ENCODE assay signal across 9 cellular contexts in genomic region chr14:30005114-30005698, GRCh38.
DNase-seq lines count a peak whose midpoint lies in the region; ATAC-seq and TF ChIP-seq lines count a peak whose summit lies in the region.
"Had no signal": no experiment of that assay in that cellular context is flagged by ENCODE, and none has a peak within 500 bp of the region (broad histone marks: within the 10 kb centered on the region; RNA-seq: fewer than 3 reads in every experiment).

No MANE protein-coding gene starts in this region.

- H3K4me1 ChIP-seq in KMS-11 (ENCODE audit: low read depth, poor library complexity, severe bottlenecking) = no peaks in the 10 kb centered on the region
- H3K4me1 ChIP-seq in Panc1 (ENCODE audit: control insufficient read depth, insufficient read depth, low read length) = no peaks in the 10 kb centered on the region

- H3K9me3 ChIP-seq in Panc1 (ENCODE audit: control insufficient read depth, insufficient read depth, low read depth, low read length) = no peaks in the 10 kb centered on the region

- H3K36me3 ChIP-seq in KMS-11 (ENCODE audit: insufficient read depth) = no peaks in the 10 kb centered on the region
- H3K36me3 ChIP-seq in Panc1 (ENCODE audit: control insufficient read depth, insufficient read depth, low read length) = no peaks in the 10 kb centered on the region

- ATAC-seq in Panc1 = no peak

- BruUV-seq in Panc1 (replicated peaks; lab: Mats Ljungman, UMichigan) = no TSS peak

- intact Hi-C loops in Panc1 (cut with micrococcal nuclease; ENCODE audit: unreplicated experiment) = loop anchor here (1.0 to 10.0 kb wide), 2 partner anchors 210 to 456 kb away; no protein-coding TSS in a partner anchor

- POLR2A ChIA-PET in Panc1 (lab: Charles Lee) = no interaction called here

- no peak overlapping the region for H3K9ac ChIP-seq in KMS-11

- H4K20me1 ChIP-seq in KMS-11 (ENCODE audit: insufficient read depth) = no peaks in the 10 kb centered on the region

- H3K4me1 Mint-ChIP-seq in nephron = peaks cover 30% of the 10 kb centered on the region
- H3K4me1 Mint-ChIP-seq: activated naive CD4-positive, alpha-beta T cell treated with anti-CD3 and anti-CD28 coated beads, Interleukin-2, amount 50 U/mL, for 24 hours had no signal

- H3K27me3 Mint-ChIP-seq in nephron (ENCODE audit: low read depth) = no peaks in the 10 kb centered on the region

- no peak overlapping the region for H3K4me3 Mint-ChIP-seq in nephron
- H3K4me3 Mint-ChIP-seq: activated naive CD4-positive, alpha-beta T cell treated with anti-CD3 and anti-CD28 coated beads, Interleukin-2, amount 50 U/mL, for 24 hours had no signal

- no peaks in the 10 kb centered on the region for H3K27me3 ChIP-seq in KMS-11 (ENCODE audit: insufficient read depth, low read depth)
- H3K27me3 ChIP-seq in Panc1 (ENCODE audit: control insufficient read depth, insufficient read depth, low read length) = no peaks in the 10 kb centered on the region

- H3K27ac Mint-ChIP-seq in nephron = peak overlapping the region in 1 of 3 experiments; percentile 6
- H3K27ac Mint-ChIP-seq: activated naive CD4-positive, alpha-beta T cell treated with anti-CD3 and anti-CD28 coated beads, Interleukin-2, amount 50 U/mL, for 24 hours had no signal

- H3K4me3 ChIP-seq in KMS-11 (IDR thresholded peaks at IDR 0.05; ENCODE audit: insufficient read depth, low read depth, low read length) (no peak overlapping the region), Panc1 (ENCODE audit: low read depth in 2 of 2, low read length in 2 of 2) (no peak overlapping the region)

- no peaks in the 10 kb centered on the region for H3K36me3 Mint-ChIP-seq in nephron (ENCODE audit: low read depth)
- H3K36me3 Mint-ChIP-seq: activated naive CD4-positive, alpha-beta T cell treated with anti-CD3 and anti-CD28 coated beads, Interleukin-2, amount 50 U/mL, for 24 hours had no signal

- H3K27ac ChIP-seq in KMS-11 (no peak overlapping the region), Panc1 (ENCODE audit: low read length) (no peak overlapping the region), epithelial cell of prostate (no peak overlapping the region)

- DNase-seq in NOMO-1 treated with DMSO at 0.1 percent for 48 hours (lab: John Stamatoyannopoulos, UW; ENCODE audit: unreplicated experiment) = peak; percentile 4
- DNase-seq in NOMO-1 (lab: John Stamatoyannopoulos, UW; ENCODE audit: unreplicated experiment in 2 of 2) = no peak
- DNase-seq in Panc1 (ENCODE audit: low read depth, low spot score) = peak; percentile 15
- DNase-seq in epithelial cell of prostate (ENCODE audit: low read depth, low spot score) = peak; percentile 12
- no peak for DNase-seq in stimulated activated CD4-positive, alpha-beta T cell treated with anti-CD3 and anti-CD28 coated beads, Interleukin-12 subunit alpha, Interleukin-12 subunit beta, amount 100 ng/mL, for 4 hours
- DNase-seq in occipital lobe (lab: John Stamatoyannopoulos, UW) = no peak

- H3K79me2 ChIP-seq in KMS-11 (ENCODE audit: insufficient read depth, low read depth) = no peaks in the 10 kb centered on the region

- no peak overlapping the region for H3K4me2 ChIP-seq in KMS-11

- TF ChIP-seq CTCF in KMS-11 (conservative IDR thresholded peaks at IDR 0.05; ENCODE audit: low read depth, low read length) (peak; percentile 66; the same call in 1 of the 2 replicates), Panc1 (IDR thresholded peaks at IDR 0.05) (peak; percentile 66; the same call in 1 of the 2 replicates), nephron (IDR thresholded peaks at IDR 0.05; ENCODE audit: unreplicated experiment in 3 of 3) (peak; percentile 77 to 90 (median 87))

- in situ Hi-C loops in Panc1 (cut with HindIII; ENCODE audit: low pct_unique_long_range_greater_than_20kb, low sequenced_read_pairs) = no loop called here

- no peak overlapping the region for H2AFZ ChIP-seq in KMS-11 (ENCODE audit: low read depth)

- CTCF ChIA-PET in Panc1 (lab: Charles Lee) = interaction anchor here (0.6 kb wide), 1 partner anchor 456 kb away, joined by 3 read pairs; no protein-coding TSS in a partner anchor

- H3K9me3 Mint-ChIP-seq in nephron = peaks cover 6% of the 10 kb centered on the region

Comparison
In these comparisons a context has a peak if more than half of its experiments do, and no peak if none do; other contexts are left out.
1. DNase-seq: peak in NOMO-1 treated with DMSO at 0.1 percent for 48 hours (single experiment), Panc1 (single experiment) and epithelial cell of prostate (single experiment); none in NOMO-1 (0 of 2), stimulated activated CD4-positive, alpha-beta T cell treated with anti-CD3 and anti-CD28 coated beads, Interleukin-12 subunit alpha, Interleukin-12 subunit beta, amount 100 ng/mL, for 4 hours (single experiment) and occipital lobe (single experiment).
2. Peak in every context shown above with its lines, with median percentiles within 50 percentile points of each other: CTCF ChIP-seq.